In the genomic region with DNA sequence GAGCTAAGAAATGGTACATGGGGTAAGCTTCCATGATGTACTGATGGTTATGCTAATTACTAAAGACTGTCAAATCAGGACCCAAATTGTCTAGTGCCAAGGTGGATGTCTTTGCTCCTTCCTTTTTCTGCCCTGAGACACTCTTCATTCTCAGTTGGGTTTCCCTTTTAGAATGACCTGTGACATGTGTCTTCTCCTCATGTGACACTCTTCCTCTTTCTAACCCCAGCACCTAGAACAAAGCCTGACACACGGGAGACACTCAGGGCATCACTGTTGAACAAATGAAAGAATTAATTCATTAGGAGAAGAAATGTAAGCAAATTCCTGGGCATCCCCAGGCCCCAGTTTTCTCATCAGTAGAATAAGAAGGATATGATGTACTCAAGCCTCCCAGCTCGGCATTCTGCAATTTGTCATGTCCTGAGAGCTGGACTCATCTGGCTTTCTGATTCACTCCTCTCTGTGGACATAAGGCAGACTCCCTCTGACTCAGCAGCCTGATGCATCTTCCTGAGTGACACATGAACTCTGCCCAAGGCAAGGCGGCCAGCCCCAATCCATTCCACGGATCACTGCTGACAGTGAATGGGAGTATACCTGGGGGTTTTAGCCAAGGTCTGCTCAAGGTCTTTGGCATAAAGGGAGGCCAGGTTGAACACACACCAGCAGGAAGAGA, we compare ENCODE assay signal across 8 cellular contexts.
A peak's percentile ranks its signal among the peaks of the same experiment; 100 is the strongest.
DNase-seq lines count a peak whose midpoint lies in the region; ATAC-seq and TF ChIP-seq lines count a peak whose summit lies in the region.

No MANE protein-coding gene starts in this region.

- H3K4me3 Mint-ChIP-seq in neural crest cell: no peak overlapping the region
- no peak overlapping the region for H3K4me3 Mint-ChIP-seq in activated naive CD8-positive, alpha-beta T cell treated with anti-CD3 and anti-CD28 coated beads for 36 hours

- H3K27ac ChIP-seq in C4-2B: peak overlapping the region; percentile 38; the same call in 1 of the 2 replicates

- peak overlapping the region; percentile 25 for H3K27ac Mint-ChIP-seq in neural crest cell (ENCODE audit: unreplicated experiment)
- H3K27ac Mint-ChIP-seq in activated naive CD8-positive, alpha-beta T cell treated with anti-CD3 and anti-CD28 coated beads for 36 hours: no peak overlapping the region

- no peak for TF ChIP-seq POLR2A in NB4 (IDR thresholded peaks at IDR 0.05; ENCODE audit: extremely low read depth, insufficient read length)

- H3K9me3 Mint-ChIP-seq in neural crest cell: no peaks in the 10 kb centered on the region
- H3K9me3 Mint-ChIP-seq in activated naive CD8-positive, alpha-beta T cell treated with anti-CD3 and anti-CD28 coated beads for 36 hours: no peaks in the 10 kb centered on the region

- DNase-seq in NB4 (ENCODE audit: low read depth): peak; percentile 38
- DNase-seq in dermis blood vessel endothelial cell: peak; percentile 90
- no peak for DNase-seq in neural crest cell (ENCODE audit: low read depth, low spot score)
- DNase-seq in DMS114 treated with DMSO at 0.1 percent for 48 hours (lab: John Stamatoyannopoulos, UW; ENCODE audit: unreplicated experiment): no peak
- no peak for DNase-seq in activated naive CD8-positive, alpha-beta T cell treated with anti-CD3 and anti-CD28 coated beads for 36 hours
- no peak for DNase-seq in hippocampal formation (lab: John Stamatoyannopoulos, UW)

- H3K27me3 Mint-ChIP-seq in neural crest cell (ENCODE audit: low read depth): peaks cover 17% of the 10 kb centered on the region
- H3K27me3 Mint-ChIP-seq in activated naive CD8-positive, alpha-beta T cell treated with anti-CD3 and anti-CD28 coated beads for 36 hours: peaks cover 18% of the 10 kb centered on the region

- peaks cover 35% of the 10 kb centered on the region for H3K4me1 Mint-ChIP-seq in neural crest cell
- H3K4me1 Mint-ChIP-seq in activated naive CD8-positive, alpha-beta T cell treated with anti-CD3 and anti-CD28 coated beads for 36 hours: no peaks in the 10 kb centered on the region

- no peak for ATAC-seq in HG02623 (IDR thresholded peaks at IDR 0.05; ENCODE audit: unreplicated experiment)

- H3K4me3 ChIP-seq in NB4 (ENCODE audit: low read depth, low read length): no peak overlapping the region

- no peak for TF ChIP-seq CTCF in C4-2B (conservative IDR thresholded peaks at IDR 0.05)
- no peak for TF ChIP-seq CTCF in NB4 (IDR thresholded peaks at IDR 0.05; ENCODE audit: low read depth, low read length)
- TF ChIP-seq CTCF in neural crest cell (conservative IDR thresholded peaks at IDR 0.05): no peak

- H3K36me3 Mint-ChIP-seq in neural crest cell (ENCODE audit: low read depth): no peaks in the 10 kb centered on the region
- H3K36me3 Mint-ChIP-seq in activated naive CD8-positive, alpha-beta T cell treated with anti-CD3 and anti-CD28 coated beads for 36 hours: no peaks in the 10 kb centered on the region

Comparison
In these comparisons a context has a peak if more than half of its experiments do, and no peak if none do; other contexts are left out.
1. DNase-seq: peak in NB4 (single experiment) and dermis blood vessel endothelial cell (single experiment); none in neural crest cell (single experiment), DMS114 treated with DMSO at 0.1 percent for 48 hours (single experiment), activated naive CD8-positive, alpha-beta T cell treated with anti-CD3 and anti-CD28 coated beads for 36 hours (single experiment) and hippocampal formation (0 of 2).